16 cellular contexts compared by ENCODE assay signal in the genomic region with DNA sequence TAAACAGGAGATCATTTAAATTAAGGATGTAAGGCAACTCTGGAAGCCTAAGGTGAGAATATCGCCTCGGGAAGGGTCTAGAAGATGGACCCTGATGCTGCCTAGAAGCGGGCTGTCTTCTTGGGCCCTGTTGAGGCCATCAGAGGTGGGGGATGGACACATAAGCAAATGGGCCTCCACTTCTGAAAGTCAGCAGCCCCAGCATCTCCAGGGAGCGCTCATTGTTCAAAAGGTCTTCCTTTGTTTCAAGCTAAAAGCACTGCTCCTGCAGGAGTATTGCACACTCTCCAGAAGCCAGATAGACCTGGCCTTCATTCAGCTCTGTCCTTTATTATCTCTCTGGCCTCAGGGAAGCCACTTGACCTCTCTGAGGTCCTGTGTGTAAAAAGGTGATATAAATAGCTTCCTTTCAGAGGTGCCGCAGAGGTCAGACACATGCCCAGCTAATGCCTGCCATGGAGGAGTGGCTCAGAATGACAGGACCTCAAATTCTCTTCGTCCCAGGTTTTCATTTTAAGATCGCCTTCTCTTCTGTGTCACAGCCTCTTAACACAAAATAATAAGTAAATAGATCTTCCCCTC. TPM values are rescaled to one million over a fixed set of nuclear protein-coding genes. Genes with fewer than 3 reads are reported as not detected.
DNase-seq lines count a peak whose midpoint lies in the region; ATAC-seq and TF ChIP-seq lines count a peak whose summit lies in the region.
"Had no signal": no experiment of that assay in that cellular context is flagged by ENCODE, and none has a peak within 500 bp of the region (broad histone marks: within the 10 kb centered on the region; RNA-seq: fewer than 3 reads in every experiment).

No MANE protein-coding gene starts in this region.

- no peak for TF ChIP-seq POLR2A in gastroesophageal sphincter (IDR thresholded peaks at IDR 0.05)

- no peak overlapping the region for H3K4me3 ChIP-seq in skeletal muscle tissue (ENCODE audit: low read length in 3 of 3)
- no peak overlapping the region for H3K4me3 ChIP-seq in gastroesophageal sphincter

- H3K27ac ChIP-seq in skeletal muscle tissue (ENCODE audit: low read depth, low read length) (peak overlapping the region; percentile 0), gastroesophageal sphincter (no peak overlapping the region)

- no peaks in the 10 kb centered on the region for H3K27me3 ChIP-seq in skeletal muscle tissue (ENCODE audit: control insufficient read depth in 3 of 3, insufficient read depth in 3 of 3, low read length in 3 of 3)
- no peaks in the 10 kb centered on the region for H3K27me3 ChIP-seq in gastroesophageal sphincter

- TF ChIP-seq EP300 in gastroesophageal sphincter (IDR thresholded peaks at IDR 0.05), result no peak

- H3K36me3 ChIP-seq in skeletal muscle tissue (ENCODE audit: control insufficient read depth in 3 of 3, insufficient read depth in 3 of 3, low read length in 3 of 3), result no peaks in the 10 kb centered on the region
- H3K36me3 ChIP-seq in gastroesophageal sphincter, result no peaks in the 10 kb centered on the region
- H3K36me3 ChIP-seq: BE2C had no signal

- H3K9me3 ChIP-seq in skeletal muscle tissue (ENCODE audit: control insufficient read depth in 3 of 3, low read length in 3 of 3) (no peaks in the 10 kb centered on the region), gastroesophageal sphincter (no peaks in the 10 kb centered on the region)
- H3K9me3 ChIP-seq: BE2C, SK-N-SH had no signal

- in situ Hi-C loops in SK-MEL-5 (cut with HindIII; ENCODE audit: low pct_unique_long_range_greater_than_20kb, low sequenced_read_pairs), result no loop called here

- ATAC-seq in left cardiac atrium, result peak; percentile 84 to 88
- no peak for ATAC-seq in gastroesophageal sphincter
- ATAC-seq: CD8-positive, alpha-beta T cell; HCT116 had no signal

- no peak for TF ChIP-seq CTCF in gastroesophageal sphincter (IDR thresholded peaks at IDR 0.05)

- H3K4me1 ChIP-seq in skeletal muscle tissue (ENCODE audit: control insufficient read depth in 3 of 3, insufficient read depth in 3 of 3, low read length in 3 of 3), result peaks cover 8 to 20% (median 15%) of the 10 kb centered on the region in 3 donors
- peaks cover 0 to 10% (median 0%) of the 10 kb centered on the region in 3 donors for H3K4me1 ChIP-seq in gastroesophageal sphincter
- H3K4me1 ChIP-seq: BE2C had no signal

- WGBS in gastroesophageal sphincter (ENCODE audit: low coverage in 1 of 2), 2 donors, result 81 to 83% methylated on average over 3 to 5 of the region's 7 CpGs

- H3K9ac ChIP-seq in skeletal muscle tissue (ENCODE audit: low read depth in 1 of 3, low read length in 3 of 3), result peak overlapping the region in 2 of 3 donors; percentile 46 to 51
- H3K9ac ChIP-seq: SK-N-SH had no signal

- peak; percentile 52 for DNase-seq in NCI-H748 (lab: John Stamatoyannopoulos, UW; ENCODE audit: unreplicated experiment)
- DNase-seq in NCI-H748 treated with DMSO at 0.1 percent for 48 hours (lab: John Stamatoyannopoulos, UW), result no peak
- peak; percentile 2 for DNase-seq in SK-MEL-5 (ENCODE audit: low read depth, low spot score)
- no peak for DNase-seq in left cardiac atrium
- no peak for DNase-seq in SKM-1 treated with dmso at 0.1 percent for 144 hours (lab: John Stamatoyannopoulos, UW; ENCODE audit: unreplicated experiment)
- DNase-seq in NCI-H187 (lab: John Stamatoyannopoulos, UW), result no peak
- DNase-seq: 8988T; BE2C; CD8-positive, alpha-beta T cell; DMS79 treated with DMSO at 0.1 percent for 48 hours; NCI-H1417 treated with DMSO at 0.1 percent for 48 hours; NCI-H526 treated with DMSO at 0.1 percent for 48 hours; SK-N-SH had no signal

- intact Hi-C loops in left cardiac atrium (cut with DNase I), result no loop called here

RNA-seq across cellular contexts. Expression of a gene that starts 5.3 kb away (rescaled TPM):
- total RNA-seq in SK-MEL-5 (2014; rRNA removed; shearing (Covaris generic)), result 47.8 and 55.0 TPM in 2 replicates
- 72.1 and 78.8 TPM in 2 replicates for polyA plus RNA-seq in SK-MEL-5 (2015; cell fraction: cytosol; rRNA removed)
- polyA plus RNA-seq in SK-MEL-5 (2015; cell fraction: nucleus; rRNA removed), result 48.0 and 49.4 TPM in 2 replicates
- 10 to 100 TPM; 34.8 to 35.3 TPM for total RNA-seq in left cardiac atrium
- 33.4 TPM for total RNA-seq in skeletal muscle tissue
- total RNA-seq in gastroesophageal sphincter, result 10 to 100 TPM; 32.1 to 58.6 (median 42.2) TPM

RNA-seq across cellular contexts. Expression of a gene that starts 48.6 kb away (rescaled TPM):
- total RNA-seq in SK-MEL-5 (2014; rRNA removed; shearing (Covaris generic)), result not detected in 2 replicates
- polyA plus RNA-seq in SK-MEL-5 (2015; cell fraction: cytosol; rRNA removed), result 0.02 TPM in 1 of 2 replicates, not detected in the other
- polyA plus RNA-seq in SK-MEL-5 (2015; cell fraction: nucleus; rRNA removed), result not detected in 2 replicates
- total RNA-seq in left cardiac atrium, result 1 to 10 TPM; 4.8 to 9.3 TPM
- total RNA-seq in skeletal muscle tissue, result under 0.01 TPM
- total RNA-seq in gastroesophageal sphincter, result 1 to 10 TPM in 1 of 4 donors, under 1 TPM in 3; 0.54 to 4.6 (median 0.66) TPM

Comparison
In these comparisons a context has a peak if more than half of its experiments do, and no peak if none do; other contexts are left out.
1. DNase-seq: peak in NCI-H748 (single experiment) and SK-MEL-5 (single experiment); none in NCI-H748 treated with DMSO at 0.1 percent for 48 hours (single experiment), left cardiac atrium (single experiment), SKM-1 treated with dmso at 0.1 percent for 144 hours (single experiment) and NCI-H187 (0 of 2).